In genomic region chr7:1670894-1671875, GRCh38 we compare ENCODE assay signal across 10 cellular contexts. TPM values are rescaled to one million over a fixed set of nuclear protein-coding genes. Genes with fewer than 3 reads are reported as not detected.
DNase-seq lines count a peak whose midpoint lies in the region; ATAC-seq and TF ChIP-seq lines count a peak whose summit lies in the region.
"Had no signal": no experiment of that assay in that cellular context is flagged by ENCODE, and none has a peak within 500 bp of the region (broad histone marks: within the 10 kb centered on the region; RNA-seq: fewer than 3 reads in every experiment).

No MANE protein-coding gene starts in this region.

- H3K9me3 Mint-ChIP-seq in activated naive CD8-positive, alpha-beta T cell treated with anti-CD3 and anti-CD28 coated beads, Interleukin-2, amount 10 ng/mL, durations not matched to agents 7 days and 5 days = no peaks in the 10 kb centered on the region
- H3K9me3 Mint-ChIP-seq in activated naive CD8-positive, alpha-beta T cell treated with anti-CD3 and anti-CD28 coated beads for 36 hours = no peaks in the 10 kb centered on the region
- no peaks in the 10 kb centered on the region for H3K9me3 Mint-ChIP-seq in mesothelial cell of epicardium

- H3K4me3 ChIP-seq in fibroblast of the aortic adventitia (ENCODE audit: low read depth, low read length) = peak overlapping the region; percentile 56

- no peak for ATAC-seq in activated naive CD8-positive, alpha-beta T cell treated with anti-CD3 and anti-CD28 coated beads, Interleukin-2, amount 10 ng/mL, durations not matched to agents 7 days and 5 days (ENCODE audit: low read depth)
- ATAC-seq in stimulated activated naive CD8-positive, alpha-beta T cell treated with anti-CD3 and anti-CD28 coated beads, Interleukin-15, Interleukin-2, amounts not matched to agents 100 U/mL and 50 U/mL, for 24 hours = no peak
- ATAC-seq in HG03097 (IDR thresholded peaks at IDR 0.05; ENCODE audit: low FRiP score, unreplicated experiment) = no peak

- H3K4me1 Mint-ChIP-seq in activated naive CD8-positive, alpha-beta T cell treated with anti-CD3 and anti-CD28 coated beads, Interleukin-2, amount 10 ng/mL, durations not matched to agents 7 days and 5 days = peaks cover 1% of the 10 kb centered on the region
- no peaks in the 10 kb centered on the region for H3K4me1 Mint-ChIP-seq in activated naive CD8-positive, alpha-beta T cell treated with anti-CD3 and anti-CD28 coated beads for 36 hours
- peaks cover 9% of the 10 kb centered on the region for H3K4me1 Mint-ChIP-seq in mesothelial cell of epicardium

- POLR2A ChIA-PET in activated naive CD8-positive, alpha-beta T cell treated with anti-CD3 and anti-CD28 coated beads, Interleukin-2, amount 10 ng/mL, durations not matched to agents 7 days and 5 days (lab: Charles Lee) = interaction anchor here (0.5 kb wide), 1 partner anchor 441 kb away, joined by 3 read pairs; no protein-coding TSS in a partner anchor

- H3K36me3 Mint-ChIP-seq in activated naive CD8-positive, alpha-beta T cell treated with anti-CD3 and anti-CD28 coated beads, Interleukin-2, amount 10 ng/mL, durations not matched to agents 7 days and 5 days = no peaks in the 10 kb centered on the region
- no peaks in the 10 kb centered on the region for H3K36me3 Mint-ChIP-seq in activated naive CD8-positive, alpha-beta T cell treated with anti-CD3 and anti-CD28 coated beads for 36 hours
- no peaks in the 10 kb centered on the region for H3K36me3 Mint-ChIP-seq in mesothelial cell of epicardium

- TF ChIP-seq CTCF in fibroblast of the aortic adventitia (IDR thresholded peaks at IDR 0.05; ENCODE audit: insufficient read depth, low read length) = no peak
- TF ChIP-seq CTCF in mesothelial cell of epicardium (IDR thresholded peaks at IDR 0.05; ENCODE audit: unreplicated experiment) = no peak

- peak; percentile 27 for DNase-seq in activated naive CD8-positive, alpha-beta T cell treated with anti-CD3 and anti-CD28 coated beads, Interleukin-2, amount 10 ng/mL, durations not matched to agents 7 days and 5 days
- DNase-seq in activated naive CD8-positive, alpha-beta T cell treated with anti-CD3 and anti-CD28 coated beads for 36 hours = no peak
- DNase-seq in fibroblast of the aortic adventitia (ENCODE audit: low read depth) (no peak), mesothelial cell of epicardium (ENCODE audit: low spot score in 2 of 2, unreplicated experiment in 2 of 2) (peak; percentile 14 to 35), SHP77 treated with DMSO at 0.1 percent for 48 hours (lab: John Stamatoyannopoulos, UW) (no peak)
- DNase-seq in stimulated activated naive CD8-positive, alpha-beta T cell treated with anti-CD3 and anti-CD28 coated beads, Interleukin-15, Interleukin-2, amounts not matched to agents 100 U/mL and 50 U/mL, for 24 hours = no peak
- no peak for DNase-seq in activated CD4-positive, alpha-beta T cell treated with anti-CD3 and anti-CD28 coated beads for 48 hours
- DNase-seq: amygdala, BE2C had no signal

- no peak overlapping the region for H3K4me3 Mint-ChIP-seq in activated naive CD8-positive, alpha-beta T cell treated with anti-CD3 and anti-CD28 coated beads, Interleukin-2, amount 10 ng/mL, durations not matched to agents 7 days and 5 days
- H3K4me3 Mint-ChIP-seq in activated naive CD8-positive, alpha-beta T cell treated with anti-CD3 and anti-CD28 coated beads for 36 hours = no peak overlapping the region
- H3K4me3 Mint-ChIP-seq in mesothelial cell of epicardium = peak overlapping the region; percentile 61

- no peak overlapping the region for H3K27ac Mint-ChIP-seq in activated naive CD8-positive, alpha-beta T cell treated with anti-CD3 and anti-CD28 coated beads, Interleukin-2, amount 10 ng/mL, durations not matched to agents 7 days and 5 days
- no peak overlapping the region for H3K27ac Mint-ChIP-seq in activated naive CD8-positive, alpha-beta T cell treated with anti-CD3 and anti-CD28 coated beads for 36 hours
- no peak overlapping the region for H3K27ac Mint-ChIP-seq in mesothelial cell of epicardium

- peaks cover 34% of the 10 kb centered on the region for H3K27me3 Mint-ChIP-seq in activated naive CD8-positive, alpha-beta T cell treated with anti-CD3 and anti-CD28 coated beads, Interleukin-2, amount 10 ng/mL, durations not matched to agents 7 days and 5 days
- H3K27me3 Mint-ChIP-seq in activated naive CD8-positive, alpha-beta T cell treated with anti-CD3 and anti-CD28 coated beads for 36 hours = peaks cover 55% of the 10 kb centered on the region
- H3K27me3 Mint-ChIP-seq in mesothelial cell of epicardium (ENCODE audit: low read depth) = peaks cover 51% of the 10 kb centered on the region

RNA-seq across cellular contexts. Expression of gene ELFN1, which starts 1.1 kb away (rescaled TPM):
- not detected for total RNA-seq in activated naive CD8-positive, alpha-beta T cell treated with anti-CD3 and anti-CD28 coated beads, Interleukin-2, amount 10 ng/mL, durations not matched to agents 7 days and 5 days
- total RNA-seq in activated naive CD8-positive, alpha-beta T cell treated with anti-CD3 and anti-CD28 coated beads for 36 hours = under 1 TPM; 0.14 to 0.19 TPM
- total RNA-seq in fibroblast of the aortic adventitia (ENCODE audit: low replicate concordance) = 1.6 and 3.8 TPM in 2 replicates
- 11.4 to 13.5 TPM (median 11.9 TPM) in 3 replicates for total RNA-seq in mesothelial cell of epicardium

Comparison
In these comparisons a context has a peak if more than half of its experiments do, and no peak if none do; other contexts are left out.
1. DNase-seq: peak in activated naive CD8-positive, alpha-beta T cell treated with anti-CD3 and anti-CD28 coated beads, Interleukin-2, amount 10 ng/mL, durations not matched to agents 7 days and 5 days (single experiment) and mesothelial cell of epicardium (2 of 2); none in activated naive CD8-positive, alpha-beta T cell treated with anti-CD3 and anti-CD28 coated beads for 36 hours (single experiment), fibroblast of the aortic adventitia (single experiment), SHP77 treated with DMSO at 0.1 percent for 48 hours (single experiment), stimulated activated naive CD8-positive, alpha-beta T cell treated with anti-CD3 and anti-CD28 coated beads, Interleukin-15, Interleukin-2, amounts not matched to agents 100 U/mL and 50 U/mL, for 24 hours (single experiment) and activated CD4-positive, alpha-beta T cell treated with anti-CD3 and anti-CD28 coated beads for 48 hours (single experiment).